7 cellular contexts compared by ENCODE assay signal in genomic region chr1:119713039-119713537, GRCh38. TPM values are rescaled to one million over a fixed set of nuclear protein-coding genes. Genes with fewer than 3 reads are reported as not detected.
A peak's percentile ranks its signal among the peaks of the same experiment; 100 is the strongest.
DNase-seq lines count a peak whose midpoint lies in the region; ATAC-seq, FAIRE-seq and TF ChIP-seq lines count a peak whose summit lies in the region.

No MANE protein-coding gene starts in this region.

- H3K36me3 ChIP-seq in colonic mucosa (no peaks in the 10 kb centered on the region), muscle layer of colon (ENCODE audit: insufficient read depth, low read length) (no peaks in the 10 kb centered on the region)

- peak overlapping the region; percentile 65 for H3K4me3 ChIP-seq in GM12864 (ENCODE audit: low read depth, low read length)
- peak overlapping the region; percentile 42 for H3K4me3 ChIP-seq in colonic mucosa
- H3K4me3 ChIP-seq in muscle layer of colon (ENCODE audit: low read depth in 1 of 2, low read length in 2 of 2): peak overlapping the region; percentile 25 to 41

- H3K27ac ChIP-seq in colonic mucosa (peak overlapping the region; percentile 22), muscle layer of colon (ENCODE audit: low read depth, low read length) (peak overlapping the region; percentile 80)

- no peaks in the 10 kb centered on the region for H3K9me3 ChIP-seq in colonic mucosa
- no peaks in the 10 kb centered on the region for H3K9me3 ChIP-seq in muscle layer of colon (ENCODE audit: low read length)

- H3K9ac ChIP-seq in colonic mucosa (ENCODE audit: low read depth in 2 of 2, low read length in 2 of 2) (no peak overlapping the region), muscle layer of colon (ENCODE audit: low read length) (peak overlapping the region; percentile 18)

- H3K27me3 ChIP-seq in colonic mucosa (no peaks in the 10 kb centered on the region), muscle layer of colon (ENCODE audit: control insufficient read depth in 1 of 2, insufficient read depth in 2 of 2, low read length in 2 of 2) (no peaks in the 10 kb centered on the region)

- H3K4me1 ChIP-seq in colonic mucosa (no peaks in the 10 kb centered on the region), muscle layer of colon (ENCODE audit: insufficient read depth, low read length) (peaks cover 28% of the 10 kb centered on the region)

- intact Hi-C loops in colonic mucosa (cut with DNase I): no loop called here

- FAIRE-seq in D721Med (lab: Jason Lieb, UNC): no peak

- TF ChIP-seq CTCF in GM12864 (IDR thresholded peaks at IDR 0.05; ENCODE audit: low read depth, low read length, missing control alignments): no peak
- no peak for TF ChIP-seq CTCF in colonic mucosa (IDR thresholded peaks at IDR 0.05)
- TF ChIP-seq CTCF in D721Med (IDR thresholded peaks at IDR 0.05; ENCODE audit: insufficient read depth, missing control alignments): no peak

- DNase-seq in GM12864 (ENCODE audit: low read depth) (no peak), NCI-H748 (lab: John Stamatoyannopoulos, UW; ENCODE audit: unreplicated experiment) (peak; percentile 49), colonic mucosa (no peak), D721Med (ENCODE audit: insufficient read length, low spot score) (no peak)

- ATAC-seq in HG03469 (IDR thresholded peaks at IDR 0.05; ENCODE audit: unreplicated experiment) (no peak), HG02610 (IDR thresholded peaks at IDR 0.05; ENCODE audit: unreplicated experiment) (no peak)

RNA-seq across cellular contexts. Expression of gene PHGDH, which starts 1.4 kb away (rescaled TPM):
- 10 to 100 TPM in 1 of 2 donors, 1 to 10 TPM in 1; 6.3 to 11.6 TPM for total RNA-seq in colonic mucosa

RNA-seq across cellular contexts. Expression of gene HMGCS2, which starts 55.6 kb away (rescaled TPM):
- 100 to 1,000 TPM; 271 to 374 TPM for total RNA-seq in colonic mucosa
